Comparison of ENCODE assay signal across 1 cellular context in the genomic region with DNA sequence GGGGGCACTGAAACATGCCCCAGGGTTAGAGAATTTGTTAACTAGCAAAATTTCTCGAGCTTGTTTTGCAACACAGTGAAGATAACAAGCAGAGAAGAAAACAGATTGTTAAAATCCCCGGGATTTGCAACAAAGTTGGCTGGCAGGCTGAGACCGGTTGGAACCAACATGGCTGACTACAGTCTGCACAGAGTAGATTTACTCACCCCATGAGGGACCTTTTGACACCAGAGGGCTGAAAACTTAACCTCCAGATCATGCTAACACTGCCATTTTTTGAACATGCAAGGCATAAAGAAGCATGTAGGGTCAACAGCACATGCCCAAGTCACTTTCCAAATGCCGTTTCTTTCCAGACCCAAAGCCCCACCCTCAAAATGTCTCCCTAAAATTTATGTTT.
TF ChIP-seq lines count a peak whose summit lies in the region.

No MANE protein-coding gene starts in this region.

TF ChIP-seq in IMR-90, 13 proteins besides CTCF, POLR2A, EP300 and RAD21 (continued from another document):
- TF ChIP-seq RCOR1 (IDR thresholded peaks at IDR 0.05; ENCODE audit: insufficient replicate concordance, low read length) (no peak), BHLHE40 (IDR thresholded peaks at IDR 0.05; ENCODE audit: low read depth, low read length) (no peak), USF2 (IDR thresholded peaks at IDR 0.05; ENCODE audit: low read depth, low read length) (no peak), FOS (IDR thresholded peaks at IDR 0.05; ENCODE audit: low read depth, low read length) (no peak), MAFK (IDR thresholded peaks at IDR 0.05; ENCODE audit: low read depth, low read length) (no peak), SMC3 (IDR thresholded peaks at IDR 0.05; ENCODE audit: low read depth, low read length) (no peak), MXI1 (IDR thresholded peaks at IDR 0.05; ENCODE audit: borderline replicate concordance, low read depth, low read length) (no peak), MAZ (IDR thresholded peaks at IDR 0.05; ENCODE audit: borderline replicate concordance, low read depth, low read length) (no peak), CEBPB (IDR thresholded peaks at IDR 0.05; ENCODE audit: low read depth, low read length) (no peak), CHD1 (IDR thresholded peaks at IDR 0.05; ENCODE audit: low read depth, low read length) (no peak)
- TF ChIP-seq, protein P1, sequence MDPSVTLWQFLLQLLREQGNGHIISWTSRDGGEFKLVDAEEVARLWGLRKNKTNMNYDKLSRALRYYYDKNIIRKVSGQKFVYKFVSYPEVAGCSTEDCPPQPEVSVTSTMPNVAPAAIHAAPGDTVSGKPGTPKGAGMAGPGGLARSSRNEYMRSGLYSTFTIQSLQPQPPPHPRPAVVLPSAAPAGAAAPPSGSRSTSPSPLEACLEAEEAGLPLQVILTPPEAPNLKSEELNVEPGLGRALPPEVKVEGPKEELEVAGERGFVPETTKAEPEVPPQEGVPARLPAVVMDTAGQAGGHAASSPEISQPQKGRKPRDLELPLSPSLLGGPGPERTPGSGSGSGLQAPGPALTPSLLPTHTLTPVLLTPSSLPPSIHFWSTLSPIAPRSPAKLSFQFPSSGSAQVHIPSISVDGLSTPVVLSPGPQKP (IDR thresholded peaks at IDR 0.05; ENCODE audit: borderline replicate concordance, low read depth, low read length), result no peak
